ENCODE assay signal across 9 cellular contexts in genomic region chr11:18384157-18384641, GRCh38. TPM values are rescaled to one million over a fixed set of nuclear protein-coding genes. Genes with fewer than 3 reads are reported as not detected.
DNase-seq lines count a peak whose midpoint lies in the region; ATAC-seq and TF ChIP-seq lines count a peak whose summit lies in the region.
"Had no signal": no experiment of that assay in that cellular context is flagged by ENCODE, and none has a peak within 500 bp of the region (broad histone marks: within the 10 kb centered on the region; RNA-seq: fewer than 3 reads in every experiment).

No MANE protein-coding gene starts in this region.

- DNase-seq in AG10803 (ENCODE audit: low read depth) (peak; percentile 98), Panc1 (ENCODE audit: low read depth, low spot score) (no peak), chondrocyte (ENCODE audit: low spot score) (no peak), lower leg skin (ENCODE audit: low spot score in 2 of 2) (peak; percentile 77 to 93), tibial artery (peak; percentile 75 to 87), NCI-H446 (lab: John Stamatoyannopoulos, UW) (no peak)

- peaks cover 24% of the 10 kb centered on the region for H3K4me1 ChIP-seq in Panc1 (ENCODE audit: control insufficient read depth, insufficient read depth, low read length)
- peaks cover 6 to 44% (median 33%) of the 10 kb centered on the region in 4 donors for H3K4me1 ChIP-seq in tibial artery

- no peaks in the 10 kb centered on the region for H3K27me3 Mint-ChIP-seq in chondrocyte (ENCODE audit: low read depth)

- H3K9me3 ChIP-seq in Panc1 (ENCODE audit: control insufficient read depth, insufficient read depth, low read depth, low read length): no peaks in the 10 kb centered on the region
- no peaks in the 10 kb centered on the region for H3K9me3 ChIP-seq in tibial artery

- no TSS peak for BruUV-seq in Panc1 (replicated peaks; lab: Mats Ljungman, UMichigan)

- 0 to 2% methylated on average over 3 of the region's 3 CpGs for WGBS in lower leg skin, 2 donors

- H3K27ac ChIP-seq in Panc1 (ENCODE audit: low read length): peak overlapping the region; percentile 95
- H3K27ac ChIP-seq in tibial artery: peak overlapping the region; percentile 88 to 97

- peak overlapping the region; percentile 100 for H3K27ac Mint-ChIP-seq in chondrocyte (ENCODE audit: unreplicated experiment)

- peaks cover 46% of the 10 kb centered on the region for H3K4me1 Mint-ChIP-seq in chondrocyte (ENCODE audit: low read depth)

- H3K9me3 Mint-ChIP-seq in chondrocyte (ENCODE audit: low read depth): no peaks in the 10 kb centered on the region

- in situ Hi-C loops in Panc1 (cut with HindIII; ENCODE audit: low pct_unique_long_range_greater_than_20kb, low sequenced_read_pairs): no loop called here

- peak overlapping the region; percentile 57 for H3K4me3 Mint-ChIP-seq in chondrocyte (ENCODE audit: unreplicated experiment)

- no peaks in the 10 kb centered on the region for H3K36me3 Mint-ChIP-seq in chondrocyte (ENCODE audit: low read depth)

- intact Hi-C loops in Panc1 (cut with micrococcal nuclease; ENCODE audit: unreplicated experiment): no loop called here
- intact Hi-C loops in lower leg skin (cut with DNase I; ENCODE audit: low total_unique reads): no loop called here
- intact Hi-C loops in tibial artery (cut with DNase I; ENCODE audit: low total_unique reads): no loop called here

- TF ChIP-seq POLR2A in lower leg skin (IDR thresholded peaks at IDR 0.05): no peak

- peak overlapping the region; percentile 29 for H3K4me3 ChIP-seq in AG10803 (ENCODE audit: low read length)
- peak overlapping the region in 1 of 2 experiments; percentile 23; a peak in 2 of 4 replicates for H3K4me3 ChIP-seq in Panc1 (ENCODE audit: low read depth in 2 of 2, low read length in 2 of 2)
- no peak overlapping the region for H3K4me3 ChIP-seq in lower leg skin (ENCODE audit: low read depth, poor library complexity, severe bottlenecking)
- peak overlapping the region in 1 of 2 donors; percentile 22 for H3K4me3 ChIP-seq in tibial artery

- POLR2A ChIA-PET in Panc1 (lab: Charles Lee): interaction anchor here (2.8 kb wide), 1 partner anchor 11 kb away, joined by 17 read pairs; the partner anchor contains the start of gene LDHA

- H3K27me3 ChIP-seq in Panc1 (ENCODE audit: control insufficient read depth, insufficient read depth, low read length) (no peaks in the 10 kb centered on the region), tibial artery (no peaks in the 10 kb centered on the region)

- ATAC-seq in GM18868 (IDR thresholded peaks at IDR 0.05; ENCODE audit: unreplicated experiment) (peak; percentile 32), HG03060 (IDR thresholded peaks at IDR 0.05; ENCODE audit: low read depth, unreplicated experiment) (peak; percentile 12), Panc1 (peak; percentile 85)

- CTCF ChIA-PET in Panc1 (lab: Charles Lee): no interaction called here

- no peaks in the 10 kb centered on the region for H3K36me3 ChIP-seq in Panc1 (ENCODE audit: control insufficient read depth, insufficient read depth, low read length)
- H3K36me3 ChIP-seq in tibial artery: no peaks in the 10 kb centered on the region

- TF ChIP-seq CTCF in AG10803 (conservative IDR thresholded peaks at IDR 0.05; ENCODE audit: low read length): 0 out of 2 replicates have a peak, but pooled peaks have one; percentile 5
- no peak for TF ChIP-seq CTCF in Panc1 (IDR thresholded peaks at IDR 0.05)
- TF ChIP-seq CTCF in chondrocyte (IDR thresholded peaks at IDR 0.05): peak; percentile 11
- no peak for TF ChIP-seq CTCF in lower leg skin (IDR thresholded peaks at IDR 0.05)
- TF ChIP-seq CTCF in tibial artery (IDR thresholded peaks at IDR 0.05): peak in 1 of 2 experiments; percentile 4

RNA-seq across cellular contexts. Expression of gene LDHA, which starts 10.2 kb away (rescaled TPM):
- total RNA-seq in Panc1 (2021; ENCODE audit: unreplicated experiment) (894 TPM), chondrocyte (427 to 1,078 TPM (median 1,049 TPM) in 3 replicates), lower leg skin (100 to 1,000 TPM; 488 to 761 (median 562) TPM)
- 1,229 TPM for polyA plus RNA-seq in Panc1 (2012; ENCODE audit: insufficient read length)

RNA-seq across cellular contexts. Expression of gene LDHC, which starts 27.9 kb away (rescaled TPM):
- total RNA-seq in Panc1 (2021; ENCODE audit: unreplicated experiment): 0.26 TPM
- polyA plus RNA-seq in Panc1 (2012; ENCODE audit: insufficient read length): not detected
- total RNA-seq in chondrocyte: 0.26 to 0.62 TPM (median 0.48 TPM) in 3 replicates
- not detected for total RNA-seq in lower leg skin
- total RNA-seq: T-helper 1 cell treated with Interleukin-12 subunit alpha and Interleukin-12 subunit beta and Interleukin-4 antibody, amounts not matched to agents 30 ng/mL and 1 ng/mL, for 36 hours had no signal

Comparison
In these comparisons a context has a peak if more than half of its experiments do, and no peak if none do; other contexts are left out.
1. DNase-seq: peak in AG10803 (single experiment), lower leg skin (2 of 2) and tibial artery (2 of 2); none in Panc1 (single experiment), chondrocyte (single experiment) and NCI-H446 (0 of 2).
2. CTCF ChIP-seq: peak in AG10803 (single experiment) and chondrocyte (single experiment); none in Panc1 (single experiment) and lower leg skin (0 of 3).
3. ATAC-seq: peak in every context shown above with its lines; median percentile 85 in Panc1; 32 in GM18868; 12 in HG03060.